Comparison of ENCODE assay signal across 1 cellular context in the genomic region with DNA sequence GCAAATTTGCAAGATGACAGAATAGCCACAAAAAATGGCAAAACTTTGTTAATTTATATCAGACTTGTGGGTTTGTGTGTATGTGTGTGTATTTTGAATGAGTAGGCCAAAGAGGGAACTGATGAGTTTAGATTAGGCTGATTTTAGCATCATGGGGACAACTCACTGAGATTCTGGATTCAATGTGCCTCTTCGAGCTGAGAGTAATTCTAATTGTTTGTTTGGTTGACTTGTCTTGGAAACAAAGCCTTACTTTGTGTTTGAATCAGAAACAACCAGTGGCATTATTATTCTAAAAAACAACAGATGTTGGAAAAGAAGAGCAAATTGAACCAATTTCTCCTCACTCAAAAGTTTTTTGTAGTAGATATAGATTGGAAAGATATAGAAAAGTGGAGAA.
TF ChIP-seq lines count a peak whose summit lies in the region.

No MANE protein-coding gene starts in this region.

TF ChIP-seq in GM23338, 12 proteins besides CTCF, POLR2A, EP300 and RAD21 (continued from another document):
- TF ChIP-seq, protein P1, sequence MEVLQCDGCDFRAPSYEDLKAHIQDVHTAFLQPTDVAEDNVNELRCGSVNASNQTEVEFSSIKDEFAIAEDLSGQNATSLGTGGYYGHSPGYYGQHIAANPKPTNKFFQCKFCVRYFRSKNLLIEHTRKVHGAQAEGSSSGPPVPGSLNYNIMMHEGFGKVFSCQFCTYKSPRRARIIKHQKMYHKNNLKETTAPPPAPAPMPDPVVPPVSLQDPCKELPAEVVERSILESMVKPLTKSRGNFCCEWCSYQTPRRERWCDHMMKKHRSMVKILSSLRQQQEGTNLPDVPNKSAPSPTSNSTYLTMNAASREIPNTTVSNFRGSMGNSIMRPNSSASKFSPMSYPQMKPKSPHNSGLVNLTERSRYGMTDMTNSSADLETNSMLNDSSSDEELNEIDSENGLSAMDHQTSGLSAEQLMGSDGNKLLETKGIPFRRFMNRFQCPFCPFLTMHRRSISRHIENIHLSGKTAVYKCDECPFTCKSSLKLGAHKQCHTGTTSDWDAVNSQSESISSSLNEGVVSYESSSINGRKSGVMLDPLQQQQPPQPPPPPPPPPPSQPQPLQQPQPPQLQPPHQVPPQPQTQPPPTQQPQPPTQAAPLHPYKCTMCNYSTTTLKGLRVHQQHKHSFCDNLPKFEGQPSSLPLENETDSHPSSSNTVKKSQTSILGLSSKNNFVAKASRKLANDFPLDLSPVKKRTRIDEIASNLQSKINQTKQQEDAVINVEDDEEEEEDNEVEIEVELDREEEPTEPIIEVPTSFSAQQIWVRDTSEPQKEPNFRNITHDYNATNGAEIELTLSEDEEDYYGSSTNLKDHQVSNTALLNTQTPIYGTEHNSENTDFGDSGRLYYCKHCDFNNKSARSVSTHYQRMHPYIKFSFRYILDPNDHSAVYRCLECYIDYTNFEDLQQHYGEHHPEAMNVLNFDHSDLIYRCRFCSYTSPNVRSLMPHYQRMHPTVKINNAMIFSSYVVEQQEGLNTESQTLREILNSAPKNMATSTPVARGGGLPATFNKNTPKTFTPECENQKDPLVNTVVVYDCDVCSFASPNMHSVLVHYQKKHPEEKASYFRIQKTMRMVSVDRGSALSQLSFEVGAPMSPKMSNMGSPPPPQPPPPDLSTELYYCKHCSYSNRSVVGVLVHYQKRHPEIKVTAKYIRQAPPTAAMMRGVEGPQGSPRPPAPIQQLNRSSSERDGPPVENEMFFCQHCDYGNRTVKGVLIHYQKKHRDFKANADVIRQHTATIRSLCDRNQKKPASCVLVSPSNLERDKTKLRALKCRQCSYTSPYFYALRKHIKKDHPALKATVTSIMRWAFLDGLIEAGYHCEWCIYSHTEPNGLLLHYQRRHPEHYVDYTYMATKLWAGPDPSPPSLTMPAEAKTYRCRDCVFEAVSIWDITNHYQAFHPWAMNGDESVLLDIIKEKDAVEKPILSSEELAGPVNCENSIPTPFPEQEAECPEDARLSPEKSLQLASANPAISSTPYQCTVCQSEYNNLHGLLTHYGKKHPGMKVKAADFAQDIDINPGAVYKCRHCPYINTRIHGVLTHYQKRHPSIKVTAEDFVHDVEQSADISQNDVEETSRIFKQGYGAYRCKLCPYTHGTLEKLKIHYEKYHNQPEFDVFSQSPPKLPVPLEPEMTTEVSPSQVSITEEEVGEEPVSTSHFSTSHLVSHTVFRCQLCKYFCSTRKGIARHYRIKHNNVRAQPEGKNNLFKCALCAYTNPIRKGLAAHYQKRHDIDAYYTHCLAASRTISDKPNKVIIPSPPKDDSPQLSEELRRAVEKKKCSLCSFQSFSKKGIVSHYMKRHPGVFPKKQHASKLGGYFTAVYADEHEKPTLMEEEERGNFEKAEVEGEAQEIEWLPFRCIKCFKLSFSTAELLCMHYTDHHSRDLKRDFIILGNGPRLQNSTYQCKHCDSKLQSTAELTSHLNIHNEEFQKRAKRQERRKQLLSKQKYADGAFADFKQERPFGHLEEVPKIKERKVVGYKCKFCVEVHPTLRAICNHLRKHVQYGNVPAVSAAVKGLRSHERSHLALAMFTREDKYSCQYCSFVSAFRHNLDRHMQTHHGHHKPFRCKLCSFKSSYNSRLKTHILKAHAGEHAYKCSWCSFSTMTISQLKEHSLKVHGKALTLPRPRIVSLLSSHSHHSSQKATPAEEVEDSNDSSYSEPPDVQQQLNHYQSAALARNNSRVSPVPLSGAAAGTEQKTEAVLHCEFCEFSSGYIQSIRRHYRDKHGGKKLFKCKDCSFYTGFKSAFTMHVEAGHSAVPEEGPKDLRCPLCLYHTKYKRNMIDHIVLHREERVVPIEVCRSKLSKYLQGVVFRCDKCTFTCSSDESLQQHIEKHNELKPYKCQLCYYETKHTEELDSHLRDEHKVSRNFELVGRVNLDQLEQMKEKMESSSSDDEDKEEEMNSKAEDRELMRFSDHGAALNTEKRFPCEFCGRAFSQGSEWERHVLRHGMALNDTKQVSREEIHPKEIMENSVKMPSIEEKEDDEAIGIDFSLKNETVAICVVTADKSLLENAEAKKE (CRISPR knock-in tag; IDR thresholded peaks at IDR 0.05) = no peak
- TF ChIP-seq POLR2AphosphoS5 (IDR thresholded peaks at IDR 0.05; ENCODE audit: low read depth) = no peak
- TF ChIP-seq JUNB (IDR thresholded peaks at IDR 0.05; ENCODE audit: unreplicated experiment) = no peak
